ENCODE assay signal across 13 cellular contexts in genomic region chr6:22363166-22363965, GRCh38.
DNase-seq lines count a peak whose midpoint lies in the region; ATAC-seq and TF ChIP-seq lines count a peak whose summit lies in the region.
"Had no signal": no experiment of that assay in that cellular context is flagged by ENCODE, and none has a peak within 500 bp of the region (broad histone marks: within the 10 kb centered on the region; RNA-seq: fewer than 3 reads in every experiment).

No MANE protein-coding gene starts in this region.

- H3K27ac ChIP-seq in KOPT-K1 (ENCODE audit: low read depth, low read length, poor library complexity, severe bottlenecking), result peak overlapping the region; percentile 17
- peak overlapping the region; percentile 48 for H3K27ac ChIP-seq in OCI-LY1 (ENCODE audit: low read depth, low read length, poor library complexity, severe bottlenecking)
- H3K27ac ChIP-seq: KMS-11 had no signal

- no peaks in the 10 kb centered on the region for H3K9me2 ChIP-seq in OCI-LY1 (ENCODE audit: low read depth, low read length)

- no peaks in the 10 kb centered on the region for H3K27me3 Mint-ChIP-seq in Calu3 (ENCODE audit: unreplicated experiment)
- H3K27me3 Mint-ChIP-seq: stimulated activated naive CD8-positive, alpha-beta T cell treated with anti-CD3 and anti-CD28 coated beads, Interleukin-15, Interleukin-2, amounts not matched to agents 100 ng/mL and 50 ng/mL, for 24 hours had no signal

- H2AFZ ChIP-seq in OCI-LY1 (ENCODE audit: low read length), result peak overlapping the region; percentile 50; the same call in 1 of the 2 replicates

- ATAC-seq in HG03095 (IDR thresholded peaks at IDR 0.05; ENCODE audit: unreplicated experiment), result no peak
- no peak for ATAC-seq in GM19328 (IDR thresholded peaks at IDR 0.05; ENCODE audit: unreplicated experiment)

- no peaks in the 10 kb centered on the region for H3K27me3 ChIP-seq in OCI-LY1 (ENCODE audit: insufficient read depth, low read length)

- CTCF ChIA-PET in Calu3 (lab: Charles Lee), result interaction anchor here (0.7 to 1.6 kb wide), 4 partner anchors 29 to 465 kb away, joined by 3 to 7 read pairs (median 4); no protein-coding TSS in a partner anchor

- no peaks in the 10 kb centered on the region for H3F3A ChIP-seq in OCI-LY1 (ENCODE audit: insufficient read depth, low read length)

- no peaks in the 10 kb centered on the region for H3K36me3 Mint-ChIP-seq in Calu3 (ENCODE audit: insufficient read depth, unreplicated experiment)

- no peak overlapping the region for H3K4me3 ChIP-seq in OCI-LY1 (ENCODE audit: low read depth, low read length, poor library complexity, severe bottlenecking)

- H3K4me1 Mint-ChIP-seq in Calu3 (ENCODE audit: low read depth, unreplicated experiment), result peaks cover 26% of the 10 kb centered on the region

- intact Hi-C loops in Calu3 (cut with micrococcal nuclease; ENCODE audit: unreplicated experiment), result loop anchor here (10.0 kb wide), 2 partner anchors 409 to 461 kb away; no protein-coding TSS in a partner anchor

- peaks cover 27% of the 10 kb centered on the region for H3K4me1 ChIP-seq in OCI-LY1 (ENCODE audit: insufficient read depth, low read length, severe bottlenecking)

- TF ChIP-seq CTCF in Calu3 (IDR thresholded peaks at IDR 0.05; ENCODE audit: unreplicated experiment) (no peak), OCI-LY1 (IDR thresholded peaks at IDR 0.05; ENCODE audit: low read length) (no peak)

- H3K36me3 ChIP-seq in KOPT-K1 (ENCODE audit: insufficient read depth, low read length) (no peaks in the 10 kb centered on the region), OCI-LY1 (ENCODE audit: insufficient read depth, low read length) (no peaks in the 10 kb centered on the region)

- H3K9ac ChIP-seq in OCI-LY1 (ENCODE audit: low read length), result peak overlapping the region; percentile 5; the same call in 1 of the 2 replicates
- H3K9ac ChIP-seq: KMS-11 had no signal

- peak overlapping the region; percentile 15; the same call in 1 of the 2 replicates for H3K4me2 ChIP-seq in OCI-LY1 (ENCODE audit: low read length)
- H3K4me2 ChIP-seq: KMS-11 had no signal

- H3K27ac Mint-ChIP-seq in Calu3 (ENCODE audit: unreplicated experiment), result peak overlapping the region; percentile 83
- H3K27ac Mint-ChIP-seq: stimulated activated naive CD8-positive, alpha-beta T cell treated with anti-CD3 and anti-CD28 coated beads, Interleukin-15, Interleukin-2, amounts not matched to agents 100 ng/mL and 50 ng/mL, for 24 hours had no signal

- H4K20me1 ChIP-seq in OCI-LY1 (ENCODE audit: insufficient read depth, low read length), result no peaks in the 10 kb centered on the region

- DNase-seq in Calu3 (no peak), kidney tubule cell (ENCODE audit: low spot score) (peak; percentile 19), kidney glomerular epithelial cell (lab: John Stamatoyannopoulos, UW) (no peak), HK-2 (ENCODE audit: unreplicated experiment) (no peak)
- DNase-seq: activated CD4-positive, CD25-positive, alpha-beta regulatory T cell; activated naive CD4-positive, alpha-beta T cell treated with Interleukin-2 at 50 U/mL for 16 hours; hippocampal formation had no signal

- no peaks in the 10 kb centered on the region for H3K79me2 ChIP-seq in OCI-LY1 (ENCODE audit: insufficient read depth, low read length)

- H3K9me3 Mint-ChIP-seq in Calu3 (ENCODE audit: low read depth, unreplicated experiment), result peaks cover 5% of the 10 kb centered on the region
- H3K9me3 Mint-ChIP-seq: stimulated activated naive CD8-positive, alpha-beta T cell treated with anti-CD3 and anti-CD28 coated beads, Interleukin-15, Interleukin-2, amounts not matched to agents 100 ng/mL and 50 ng/mL, for 24 hours had no signal

- no TSS peak for BruUV-seq in Calu3 (replicated peaks; lab: Mats Ljungman, UMichigan)

- H3K9me3 ChIP-seq in KOPT-K1 (ENCODE audit: insufficient read depth, low read length, poor library complexity, severe bottlenecking) (no peaks in the 10 kb centered on the region), OCI-LY1 (ENCODE audit: low read length) (peaks cover 3% of the 10 kb centered on the region; the same call in 1 of the 2 replicates)

- peak overlapping the region; percentile 49 for H3K4me3 Mint-ChIP-seq in Calu3 (ENCODE audit: low read depth, unreplicated experiment)
- H3K4me3 Mint-ChIP-seq: stimulated activated naive CD8-positive, alpha-beta T cell treated with anti-CD3 and anti-CD28 coated beads, Interleukin-15, Interleukin-2, amounts not matched to agents 100 ng/mL and 50 ng/mL, for 24 hours had no signal
